In genomic region chr14:24978862-24979724, GRCh38 we compare ENCODE assay signal across 1 cellular context.
A peak's percentile ranks its signal among the peaks of the same experiment; 100 is the strongest.
TF ChIP-seq lines count a peak whose summit lies in the region.

No MANE protein-coding gene starts in this region.

TF ChIP-seq in HepG2, 621 proteins besides CTCF, POLR2A, EP300 and RAD21 (continued from another document and continues in another):
- TF ChIP-seq MNT (IDR thresholded peaks at IDR 0.05) = no peak
- peak; percentile 23; the same call in 1 of the 2 replicates for TF ChIP-seq KAT8 (CRISPR knock-in tag; IDR thresholded peaks at IDR 0.05)
- TF ChIP-seq HMGXB3 (CRISPR knock-in tag; IDR thresholded peaks at IDR 0.05; ENCODE audit: borderline replicate concordance) = peak; percentile 43; the same call in 1 of the 2 replicates
- no peak for TF ChIP-seq ZNF577 (CRISPR knock-in tag; IDR thresholded peaks at IDR 0.05; ENCODE audit: borderline replicate concordance, low read depth)
- peak; percentile 40; the same call in 1 of the 2 replicates for TF ChIP-seq HDAC1 (CRISPR knock-in tag; IDR thresholded peaks at IDR 0.05)
- TF ChIP-seq HOMEZ (CRISPR knock-in tag; IDR thresholded peaks at IDR 0.05; ENCODE audit: low read depth) = peak; percentile 90; the same call in 1 of the 2 replicates
- TF ChIP-seq SNAPC5 (CRISPR knock-in tag; IDR thresholded peaks at IDR 0.05; ENCODE audit: borderline replicate concordance) = 0 out of 2 replicates have a peak, but pooled peaks have one; percentile 58
- TF ChIP-seq ZNF335 (CRISPR knock-in tag; IDR thresholded peaks at IDR 0.05) = peak; percentile 36; the same call in 1 of the 2 replicates
- TF ChIP-seq KLF11 (CRISPR knock-in tag; IDR thresholded peaks at IDR 0.05) = 0 out of 2 replicates have a peak, but pooled peaks have one; percentile 56
- TF ChIP-seq ZNF644 (CRISPR knock-in tag; IDR thresholded peaks at IDR 0.05; ENCODE audit: low read depth) = peak; percentile 75
- TF ChIP-seq POLR2G (IDR thresholded peaks at IDR 0.05; ENCODE audit: low read depth, low read length) = no peak
- no peak for TF ChIP-seq TEF (CRISPR knock-in tag; IDR thresholded peaks at IDR 0.05)
- TF ChIP-seq XBP1 (CRISPR knock-in tag; IDR thresholded peaks at IDR 0.05) = no peak
- TF ChIP-seq ZNF598 (CRISPR knock-in tag; IDR thresholded peaks at IDR 0.05; ENCODE audit: borderline replicate concordance) = no peak
- TF ChIP-seq ZNF562 (CRISPR knock-in tag; IDR thresholded peaks at IDR 0.05; ENCODE audit: borderline replicate concordance) = no peak
- TF ChIP-seq CEBPG (CRISPR knock-in tag; IDR thresholded peaks at IDR 0.05) = peak; percentile 64
- peak; percentile 86 for TF ChIP-seq PAXIP1 (CRISPR knock-in tag; conservative IDR thresholded peaks at IDR 0.05)
- TF ChIP-seq NFIB (CRISPR knock-in tag; IDR thresholded peaks at IDR 0.05; ENCODE audit: borderline replicate concordance) = no peak
- TF ChIP-seq TFDP1 (CRISPR knock-in tag; IDR thresholded peaks at IDR 0.05; ENCODE audit: borderline replicate concordance) = peak; percentile 30; the same call in 1 of the 2 replicates
- no peak; the same call in 1 of the 2 replicates for TF ChIP-seq FOXJ3 (CRISPR knock-in tag; IDR thresholded peaks at IDR 0.05; ENCODE audit: borderline replicate concordance)
- no peak for TF ChIP-seq RFX3 (CRISPR knock-in tag; IDR thresholded peaks at IDR 0.05)
- TF ChIP-seq RERE (CRISPR knock-in tag; IDR thresholded peaks at IDR 0.05; ENCODE audit: low read depth) = 0 out of 2 replicates have a peak, but pooled peaks have one; percentile 43
- TF ChIP-seq SOX13 (IDR thresholded peaks at IDR 0.05) = no peak
- TF ChIP-seq SOX13 (CRISPR knock-in tag; conservative IDR thresholded peaks at IDR 0.05 in 1 of 2, IDR thresholded peaks at IDR 0.05 in 1 of 2) = peak in 1 of 2 experiments; percentile 82; a peak in 1 of 4 replicates
- no peak for TF ChIP-seq ZBTB49 (CRISPR knock-in tag; IDR thresholded peaks at IDR 0.05; ENCODE audit: borderline replicate concordance)
- peak; percentile 69; the same call in 1 of the 2 replicates for TF ChIP-seq ZSCAN29 (CRISPR knock-in tag; conservative IDR thresholded peaks at IDR 0.05)
- peak; percentile 50; the same call in 1 of the 2 replicates for TF ChIP-seq ZNF652 (CRISPR knock-in tag; IDR thresholded peaks at IDR 0.05; ENCODE audit: borderline replicate concordance, low read depth)
- peak; percentile 18; the same call in 1 of the 2 replicates for TF ChIP-seq JUNB (CRISPR knock-in tag; IDR thresholded peaks at IDR 0.05; ENCODE audit: borderline replicate concordance)
- no peak for TF ChIP-seq ZNF18 (CRISPR knock-in tag; IDR thresholded peaks at IDR 0.05; ENCODE audit: insufficient replicate concordance)
- no peak for TF ChIP-seq ZNF350 (CRISPR knock-in tag; IDR thresholded peaks at IDR 0.05; ENCODE audit: borderline replicate concordance, low read depth)
- TF ChIP-seq ZNF747 (CRISPR knock-in tag; IDR thresholded peaks at IDR 0.05; ENCODE audit: borderline replicate concordance) = no peak
